In the genomic region with DNA sequence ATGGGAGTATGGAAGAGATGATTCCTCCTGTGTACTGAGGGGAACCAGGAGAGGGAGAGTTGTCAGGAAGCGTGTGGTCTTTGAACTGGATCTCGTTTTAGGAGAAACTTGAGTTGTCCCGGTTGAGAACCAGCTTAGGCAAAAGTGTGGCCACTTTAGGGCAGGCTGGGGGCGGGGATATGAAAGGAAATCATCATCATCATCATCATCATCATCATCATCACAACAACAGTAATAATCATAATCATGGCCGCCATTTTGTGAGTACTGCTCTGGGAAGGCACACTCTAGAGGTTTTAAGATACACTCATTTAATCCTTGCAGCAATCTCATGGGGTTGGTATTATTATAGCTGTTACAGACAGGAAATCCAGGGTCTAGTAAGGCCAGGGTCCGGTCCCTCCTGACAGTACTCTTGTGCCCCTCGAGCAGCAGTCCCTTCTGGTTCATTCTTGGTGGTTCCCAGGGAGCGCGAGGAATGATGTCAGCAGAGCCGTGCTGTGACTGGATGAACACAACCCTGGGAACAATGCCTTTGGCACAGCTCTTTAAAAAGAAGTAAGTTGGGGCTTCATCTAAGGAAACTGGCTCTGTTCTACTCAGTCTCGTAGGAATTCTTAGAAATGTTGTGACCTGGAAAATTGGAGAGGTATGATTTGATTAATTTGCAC, we compare ENCODE assay signal across 28 cellular contexts.
"Had no signal": no experiment of that assay in that cellular context is flagged by ENCODE, and none has a peak within 500 bp of the region (broad histone marks: within the 10 kb centered on the region; RNA-seq: fewer than 3 reads in every experiment).

No MANE protein-coding gene starts in this region.

- H3K4me2 ChIP-seq: smooth muscle cell had no signal

- H3K27ac ChIP-seq: neutrophil, parathyroid adenoma, prostate gland, skin epidermis, spleen, suprapubic skin, testis, tibial artery, transverse colon, upper lobe of right lung, vagina had no signal

- H3K9me3 ChIP-seq: neutrophil, prostate gland, spleen, suprapubic skin, testis, tibial artery, transverse colon, upper lobe of right lung, vagina had no signal

- H3K4me1 ChIP-seq: parathyroid adenoma, prostate gland, spleen, transverse colon, upper lobe of right lung, vagina had no signal

- H3K4me3 ChIP-seq: prostate gland, skin epidermis, smooth muscle cell, spleen, suprapubic skin, testis, tibial artery, transverse colon, upper lobe of right lung, vagina had no signal

- H3K36me3 ChIP-seq: neutrophil, prostate gland, spleen, suprapubic skin, tibial artery, transverse colon, upper lobe of right lung, vagina had no signal

- ATAC-seq: naive thymus-derived CD8-positive, alpha-beta T cell; natural killer cell treated with Interleukin-12 subunit alpha and Interleukin-12 subunit beta and Interleukin-15 and Interleukin-18, amount 100 ng/mL, for 72 hours; right cardiac atrium; sciatic nerve; stimulated activated memory B cell treated with anti-CD40 and anti-IgM and Interleukin-4, amounts not matched to agents 10 μg/mL and 1 μg/mL and 100 μg/mL, for 72 hours; stimulated activated naive CD8-positive, alpha-beta T cell treated with anti-CD3 and anti-CD28 coated beads, Interleukin-15, amount 100 ng/mL, for 72 hours; stimulated activated naive CD8-positive, alpha-beta T cell treated with anti-CD3 and anti-CD28 coated beads, Interleukin-15, Interleukin-2, amounts not matched to agents 100 U/mL and 50 U/mL, for 24 hours; upper lobe of right lung had no signal

- H3K27me3 ChIP-seq: neutrophil, spleen, suprapubic skin, testis, tibial artery, transverse colon, upper lobe of right lung, vagina had no signal

- DNase-seq: naive B cell; naive thymus-derived CD8-positive, alpha-beta T cell; nephron progenitor cell; right cardiac atrium; spleen; stimulated activated CD4-positive, alpha-beta T cell treated with anti-CD3 and anti-CD28 coated beads, Interleukin-12 subunit alpha, Interleukin-12 subunit beta, amount 100 ng/mL, for 4 hours; stimulated activated CD4-positive, alpha-beta T cell treated with anti-CD3 and anti-CD28 coated beads, Interleukin-1b, Interleukin-23, amount 100 ng/mL, for 48 hours; stimulated activated CD4-positive, alpha-beta T cell treated with anti-CD3 and anti-CD28 coated beads, Interleukin-4, amount 100 ng/mL, for 1 hour; stimulated activated CD4-positive, alpha-beta T cell treated with anti-CD3 and anti-CD28 coated beads, Interleukin-4, amount 100 ng/mL, for 4 hours; stimulated activated CD8-positive, alpha-beta memory T cell treated with anti-CD3 and anti-CD28 coated beads, Interleukin-4, amount 100 ng/mL, for 48 hours; stimulated activated naive CD4-positive, alpha-beta T cell; stimulated activated naive CD8-positive, alpha-beta T cell treated with anti-CD3 and anti-CD28 coated beads, Interleukin-15, amount 100 ng/mL, for 72 hours; stimulated activated naive CD8-positive, alpha-beta T cell treated with anti-CD3 and anti-CD28 coated beads, Interleukin-15, Interleukin-2, amounts not matched to agents 100 U/mL and 50 U/mL, for 24 hours; testis; tibial artery; transverse colon; upper lobe of right lung had no signal

- H2AFZ ChIP-seq: parathyroid adenoma had no signal

- H3K9ac ChIP-seq: parathyroid adenoma had no signal

- FAIRE-seq: urothelium cell line had no signal
